11 cellular contexts compared by ENCODE assay signal in genomic region chr20:34675561-34675960, GRCh38. TPM values are rescaled to one million over a fixed set of nuclear protein-coding genes. Genes with fewer than 3 reads are reported as not detected.
DNase-seq lines count a peak whose midpoint lies in the region; ATAC-seq and TF ChIP-seq lines count a peak whose summit lies in the region.
"Had no signal": no experiment of that assay in that cellular context is flagged by ENCODE, and none has a peak within 500 bp of the region (broad histone marks: within the 10 kb centered on the region; RNA-seq: fewer than 3 reads in every experiment).

No MANE protein-coding gene starts in this region.

- no peak for ATAC-seq in CD8-positive, alpha-beta T cell
- no peak for ATAC-seq in activated T-helper 17 cell treated with anti-CD3 and anti-CD28 coated beads, Interleukin-2, amount 50 U/mL, for 72 hours (replicated peaks)
- ATAC-seq in GM19452 (IDR thresholded peaks at IDR 0.05; ENCODE audit: unreplicated experiment) (no peak), HG03045 (IDR thresholded peaks at IDR 0.05; ENCODE audit: unreplicated experiment) (no peak), GM19035 (IDR thresholded peaks at IDR 0.05; ENCODE audit: unreplicated experiment) (no peak)

- H3K9me3 Mint-ChIP-seq in CD8-positive, alpha-beta T cell = no peaks in the 10 kb centered on the region
- no peaks in the 10 kb centered on the region for H3K9me3 Mint-ChIP-seq in activated T-helper 17 cell treated with anti-CD3 and anti-CD28 coated beads, Interleukin-2, amount 50 U/mL, for 72 hours

- no peak for DNase-seq in CD8-positive, alpha-beta T cell
- no peak for DNase-seq in T-helper 1 cell
- DNase-seq: dermis blood vessel endothelial cell, hippocampal formation had no signal

- H3K4me3 Mint-ChIP-seq in CD8-positive, alpha-beta T cell = peak overlapping the region; percentile 97
- H3K4me3 Mint-ChIP-seq in activated T-helper 17 cell treated with anti-CD3 and anti-CD28 coated beads, Interleukin-2, amount 50 U/mL, for 72 hours = peak overlapping the region; percentile 90

- POLR2A ChIA-PET in CD8-positive, alpha-beta T cell (lab: Charles Lee) = interaction anchor here (0.6 kb wide), 1 partner anchor 34 kb away, joined by 3 read pairs; no protein-coding TSS in a partner anchor

- H3K36me3 ChIP-seq in CD8-positive, alpha-beta T cell (ENCODE audit: insufficient read depth, low read length) = no peaks in the 10 kb centered on the region
- H3K36me3 ChIP-seq in HUES6 (ENCODE audit: control insufficient read depth, insufficient read depth, low read length) (no peaks in the 10 kb centered on the region), muscle layer of colon (ENCODE audit: insufficient read depth, low read length) (no peaks in the 10 kb centered on the region)
- H3K36me3 ChIP-seq: pancreas had no signal

- H3K27ac Mint-ChIP-seq in CD8-positive, alpha-beta T cell = no peak overlapping the region
- H3K27ac Mint-ChIP-seq in activated T-helper 17 cell treated with anti-CD3 and anti-CD28 coated beads, Interleukin-2, amount 50 U/mL, for 72 hours = no peak overlapping the region

- TF ChIP-seq CTCF in CD8-positive, alpha-beta T cell (IDR thresholded peaks at IDR 0.05) = no peak

- no peak overlapping the region for H3K27ac ChIP-seq in CD8-positive, alpha-beta T cell (ENCODE audit: low read depth, low read length)
- H3K27ac ChIP-seq in HUES6 (ENCODE audit: low read depth, low read length) (no peak overlapping the region), muscle layer of colon (ENCODE audit: low read depth, low read length) (peak overlapping the region; percentile 32)

- H3K27me3 ChIP-seq in CD8-positive, alpha-beta T cell (ENCODE audit: insufficient read depth, low read length) = no peaks in the 10 kb centered on the region
- H3K27me3 ChIP-seq in HUES6 (ENCODE audit: control insufficient read depth, insufficient read depth, low read length) (no peaks in the 10 kb centered on the region), muscle layer of colon (ENCODE audit: control insufficient read depth in 1 of 2, insufficient read depth in 2 of 2, low read length in 2 of 2) (no peaks in the 10 kb centered on the region)
- H3K27me3 ChIP-seq: pancreas had no signal

- H3K36me3 Mint-ChIP-seq in CD8-positive, alpha-beta T cell = peaks cover 4% of the 10 kb centered on the region
- H3K36me3 Mint-ChIP-seq in activated T-helper 17 cell treated with anti-CD3 and anti-CD28 coated beads, Interleukin-2, amount 50 U/mL, for 72 hours (ENCODE audit: low read depth) = peaks cover 5% of the 10 kb centered on the region

- CTCF ChIA-PET in CD8-positive, alpha-beta T cell (lab: Charles Lee) = no interaction called here

- H3K27me3 Mint-ChIP-seq in CD8-positive, alpha-beta T cell (ENCODE audit: low read depth) = no peaks in the 10 kb centered on the region
- no peaks in the 10 kb centered on the region for H3K27me3 Mint-ChIP-seq in activated T-helper 17 cell treated with anti-CD3 and anti-CD28 coated beads, Interleukin-2, amount 50 U/mL, for 72 hours

- H3K4me3 ChIP-seq in CD8-positive, alpha-beta T cell (ENCODE audit: low read depth, low read length) = no peak overlapping the region
- H3K4me3 ChIP-seq in HUES6 (ENCODE audit: low read depth, low read length) (peak overlapping the region; percentile 80; the same call in 1 of the 2 replicates), muscle layer of colon (ENCODE audit: low read depth in 1 of 2, low read length in 2 of 2) (no peak overlapping the region)

- no peaks in the 10 kb centered on the region for H3K9me3 ChIP-seq in CD8-positive, alpha-beta T cell (ENCODE audit: low read length)
- H3K9me3 ChIP-seq in HUES6 (ENCODE audit: control insufficient read depth, insufficient read depth, low read depth, low read length) (no peaks in the 10 kb centered on the region), muscle layer of colon (ENCODE audit: low read length) (no peaks in the 10 kb centered on the region)
- H3K9me3 ChIP-seq: pancreas had no signal

- peaks cover 22% of the 10 kb centered on the region for H3K4me1 Mint-ChIP-seq in CD8-positive, alpha-beta T cell (ENCODE audit: low read depth)
- peaks cover 5% of the 10 kb centered on the region for H3K4me1 Mint-ChIP-seq in activated T-helper 17 cell treated with anti-CD3 and anti-CD28 coated beads, Interleukin-2, amount 50 U/mL, for 72 hours

- H3K9ac ChIP-seq in HUES6 (ENCODE audit: low read length) (no peak overlapping the region), muscle layer of colon (ENCODE audit: low read length) (no peak overlapping the region)

- H3K4me1 ChIP-seq in CD8-positive, alpha-beta T cell (ENCODE audit: insufficient read depth, low read length) = peaks cover 16% of the 10 kb centered on the region
- H3K4me1 ChIP-seq in HUES6 (ENCODE audit: control insufficient read depth, insufficient read depth, low read length) (no peaks in the 10 kb centered on the region), muscle layer of colon (ENCODE audit: insufficient read depth, low read length) (peaks cover 9% of the 10 kb centered on the region)

- intact Hi-C loops in CD8-positive, alpha-beta T cell (cut with DNase I, micrococcal nuclease) = loop anchor here (5.0 to 10.0 kb wide), 3 partner anchors 472 to 1277 kb away; partner anchors contain the start of genes EDEM2 (in 1 of the 2), RALY (in 1 of the 2) and SCAND1 (in 1 of the 2)

RNA-seq across cellular contexts. Expression of gene PIGU, which starts 1.3 kb away (rescaled TPM):
- 1 to 10 TPM; 3.3 to 5.2 TPM for total RNA-seq in CD8-positive, alpha-beta T cell
- total RNA-seq in activated T-helper 17 cell treated with anti-CD3 and anti-CD28 coated beads, Interleukin-2, amount 50 U/mL, for 72 hours = 10 to 100 TPM; 17.3 to 23.0 TPM

RNA-seq across cellular contexts. Expression of gene TP53INP2, which starts 28.6 kb away (rescaled TPM):
- 100 to 1,000 TPM; 101 to 103 TPM for total RNA-seq in CD8-positive, alpha-beta T cell
- 1 to 10 TPM; 4.1 to 9.2 TPM for total RNA-seq in activated T-helper 17 cell treated with anti-CD3 and anti-CD28 coated beads, Interleukin-2, amount 50 U/mL, for 72 hours

Comparison
In these comparisons a context has a peak if more than half of its experiments do, and no peak if none do; other contexts are left out.
1. RNA of gene TP53INP2, which starts 28.6 kb away (total RNA-seq): 101 to 103 TPM in CD8-positive, alpha-beta T cell; 4.1 to 9.2 TPM in activated T-helper 17 cell treated with anti-CD3 and anti-CD28 coated beads, Interleukin-2, amount 50 U/mL, for 72 hours; every median in the first group is over 4 times any median in the second.